In genomic region chr20:35237486-35237885, GRCh38 we compare ENCODE assay signal across 22 cellular contexts. TPM values are rescaled to one million over a fixed set of nuclear protein-coding genes. Genes with fewer than 3 reads are reported as not detected.
"Had no signal": no experiment of that assay in that cellular context is flagged by ENCODE, and none has a peak within 500 bp of the region (broad histone marks: within the 10 kb centered on the region; RNA-seq: fewer than 3 reads in every experiment).

No MANE protein-coding gene starts in this region.

- H3K4me3 ChIP-seq: esophagus squamous epithelium, left ventricle myocardium inferior, prostate gland, tibial nerve had no signal

- H3K27me3 Mint-ChIP-seq: stimulated activated naive CD8-positive, alpha-beta T cell treated with anti-CD3 and anti-CD28 coated beads, Interleukin-15, Interleukin-2, amounts not matched to agents 100 ng/mL and 50 ng/mL, for 24 hours had no signal

- H3K4me3 Mint-ChIP-seq: activated CD4-positive, alpha-beta T cell treated with anti-CD3 and anti-CD28 coated beads for 36 hours; activated T-helper 1 cell treated with anti-CD3 and anti-CD28 coated beads, Interleukin-12 subunit alpha, Interleukin-12 subunit beta, Interleukin-2, Interleukin-4 antibody, amounts not matched to agents 30 ng/mL and 10 ng/mL and 1 ng/mL, durations not matched to agents 14 hours and 24 hours and 36 hours; nephron progenitor cell; stimulated activated naive CD8-positive, alpha-beta T cell treated with anti-CD3 and anti-CD28 coated beads, Interleukin-15, Interleukin-2, amounts not matched to agents 100 ng/mL and 50 ng/mL, for 24 hours had no signal

- H3K27me3 ChIP-seq: esophagus squamous epithelium, tibial nerve had no signal

- H3K4me1 Mint-ChIP-seq: activated CD4-positive, alpha-beta T cell treated with anti-CD3 and anti-CD28 coated beads for 36 hours; nephron progenitor cell had no signal

- DNase-seq: activated CD4-positive, alpha-beta T cell treated with anti-CD3 and anti-CD28 coated beads for 36 hours; activated CD4-positive, alpha-beta T cell treated with anti-CD3 and anti-CD28 coated beads, Interleukin-2, amount 50 U/mL, for 48 hours; activated gamma-delta T cell treated with Interleukin-2 at 50 U/mL for 16 hours; activated T-cell treated with anti-CD3 and anti-CD28 coated beads for 4 hours; effector CD8-positive, alpha-beta T cell; esophagus squamous epithelium; left ventricle myocardium inferior; mammary epithelial cell; midbrain; nephron progenitor cell; right cardiac atrium had no signal

- H3K9me3 Mint-ChIP-seq: activated naive CD4-positive, alpha-beta T cell treated with anti-CD3 and anti-CD28 coated beads, Interleukin-2, amount 50 U/mL, for 72 hours; activated T-helper 1 cell treated with anti-CD3 and anti-CD28 coated beads, Interleukin-12 subunit alpha, Interleukin-12 subunit beta, Interleukin-2, Interleukin-4 antibody, amounts not matched to agents 30 ng/mL and 10 ng/mL and 1 ng/mL, durations not matched to agents 14 hours and 24 hours and 36 hours; stimulated activated naive CD8-positive, alpha-beta T cell treated with anti-CD3 and anti-CD28 coated beads, Interleukin-15, Interleukin-2, amounts not matched to agents 100 ng/mL and 50 ng/mL, for 24 hours had no signal

- H3K4me1 ChIP-seq: esophagus squamous epithelium, left ventricle myocardium inferior, prostate gland, tibial nerve had no signal

- H3K36me3 ChIP-seq: prostate gland had no signal

- H3K27ac ChIP-seq: esophagus squamous epithelium, left ventricle myocardium inferior, prostate gland, tibial nerve had no signal

- H3K27ac Mint-ChIP-seq: activated CD4-positive, alpha-beta T cell treated with anti-CD3 and anti-CD28 coated beads for 36 hours; activated naive CD4-positive, alpha-beta T cell treated with anti-CD3 and anti-CD28 coated beads, Interleukin-2, amount 50 U/mL, for 72 hours; activated T-helper 1 cell treated with anti-CD3 and anti-CD28 coated beads, Interleukin-12 subunit alpha, Interleukin-12 subunit beta, Interleukin-2, Interleukin-4 antibody, amounts not matched to agents 30 ng/mL and 10 ng/mL and 1 ng/mL, durations not matched to agents 14 hours and 24 hours and 36 hours; nephron progenitor cell; stimulated activated naive CD8-positive, alpha-beta T cell treated with anti-CD3 and anti-CD28 coated beads, Interleukin-15, Interleukin-2, amounts not matched to agents 100 ng/mL and 50 ng/mL, for 24 hours had no signal

- H3K9me3 ChIP-seq: esophagus squamous epithelium, prostate gland, tibial nerve had no signal

RNA-seq across cellular contexts. Expression of gene MMP24, which starts 11.0 kb away (rescaled TPM):
- total RNA-seq: activated CD4-positive, alpha-beta T cell treated with anti-CD3 and anti-CD28 coated beads for 36 hours; activated naive CD4-positive, alpha-beta T cell treated with anti-CD3 and anti-CD28 coated beads, Interleukin-2, amount 50 U/mL, for 72 hours; T-helper 2 cell treated with Interferon-gamma antibody and Interleukin-4, amounts not matched to agents 100 ng/mL and 5 ng/mL, for 36 hours had no signal

RNA-seq across cellular contexts. Expression of gene FAM83C, which starts 54.7 kb away (rescaled TPM):
- total RNA-seq: activated CD4-positive, alpha-beta T cell treated with anti-CD3 and anti-CD28 coated beads for 36 hours; activated naive CD4-positive, alpha-beta T cell treated with anti-CD3 and anti-CD28 coated beads, Interleukin-2, amount 50 U/mL, for 72 hours; activated T-helper 1 cell treated with anti-CD3 and anti-CD28 coated beads, Interleukin-12 subunit alpha, Interleukin-12 subunit beta, Interleukin-2, Interleukin-4 antibody, amounts not matched to agents 30 ng/mL and 10 ng/mL and 1 ng/mL, durations not matched to agents 14 hours and 24 hours and 36 hours; cerebellum; endothelial cell of umbilical vein; frontal cortex; kidney epithelial cell; left ventricle myocardium inferior; mammary epithelial cell; right cardiac atrium; skeletal muscle tissue; T-helper 2 cell treated with Interferon-gamma antibody and Interleukin-4, amounts not matched to agents 100 ng/mL and 5 ng/mL, for 36 hours; tibial nerve had no signal
- polyA plus RNA-seq: endothelial cell of umbilical vein, mammary epithelial cell, right cardiac atrium had no signal
